Comparison of ENCODE assay signal across 10 cellular contexts in genomic region chr1:244444854-244445253, GRCh38. TPM values are rescaled to one million over a fixed set of nuclear protein-coding genes. Genes with fewer than 3 reads are reported as not detected.
DNase-seq lines count a peak whose midpoint lies in the region; ATAC-seq and TF ChIP-seq lines count a peak whose summit lies in the region.
"Had no signal": no experiment of that assay in that cellular context is flagged by ENCODE, and none has a peak within 500 bp of the region (broad histone marks: within the 10 kb centered on the region; RNA-seq: fewer than 3 reads in every experiment).

No MANE protein-coding gene starts in this region.

- H3K9me3 Mint-ChIP-seq in GM23338: no peaks in the 10 kb centered on the region
- H3K9me3 Mint-ChIP-seq in activated naive CD4-positive, alpha-beta T cell treated with anti-CD3 and anti-CD28 coated beads, Interleukin-2, amount 50 U/mL, for 72 hours: no peaks in the 10 kb centered on the region

- no peaks in the 10 kb centered on the region for H3K9me2 ChIP-seq in GM23338 (ENCODE audit: insufficient read depth)

- WGBS in smooth muscle cell (ENCODE audit: low lambda C conversion rate): 74% methylated on average over 1 of the region's 1 CpG

- H3K27me3 Mint-ChIP-seq in GM23338 (ENCODE audit: insufficient read depth, low read depth, poor library complexity): peaks cover 2% of the 10 kb centered on the region
- no peaks in the 10 kb centered on the region for H3K27me3 Mint-ChIP-seq in T-helper 17 cell

- H3K27me3 ChIP-seq in GM23338 (ENCODE audit: insufficient read depth) (no peaks in the 10 kb centered on the region), foreskin keratinocyte (no peaks in the 10 kb centered on the region), smooth muscle cell (ENCODE audit: low read depth) (no peaks in the 10 kb centered on the region)

- H3K27ac Mint-ChIP-seq in GM23338 (peak overlapping the region; percentile 76; the same call in 1 of the 2 replicates), T-helper 17 cell (peak overlapping the region; percentile 86)
- H3K27ac Mint-ChIP-seq in activated naive CD4-positive, alpha-beta T cell treated with anti-CD3 and anti-CD28 coated beads, Interleukin-2, amount 50 U/mL, for 72 hours: peak overlapping the region in 1 of 2 donors; percentile 50

- H3K9ac ChIP-seq in smooth muscle cell (ENCODE audit: low read depth): no peak overlapping the region

- H3F3A ChIP-seq in GM23338 (replicated peaks; ENCODE audit: low read depth) (no peaks in the 10 kb centered on the region), smooth muscle cell (ENCODE audit: low read depth) (no peaks in the 10 kb centered on the region)

- H3K79me2 ChIP-seq in GM23338 (replicated peaks; ENCODE audit: insufficient read depth): peaks cover 100% of the 10 kb centered on the region
- H3K79me2 ChIP-seq in smooth muscle cell (ENCODE audit: low read depth): peaks cover 96% of the 10 kb centered on the region

- peaks cover 65% of the 10 kb centered on the region for H3K4me1 ChIP-seq in GM23338 (ENCODE audit: insufficient read depth)
- peaks cover 37% of the 10 kb centered on the region for H3K4me1 ChIP-seq in foreskin keratinocyte
- peaks cover 49% of the 10 kb centered on the region for H3K4me1 ChIP-seq in smooth muscle cell (ENCODE audit: low read depth)

- DNase-seq in GM23338 (ENCODE audit: low spot score) (peak; percentile 53), T-helper 17 cell (no peak), foreskin keratinocyte (no peak), smooth muscle cell (lab: John Stamatoyannopoulos, UW; ENCODE audit: unreplicated experiment) (no peak), NOMO-1 treated with DMSO at 0.1 percent for 48 hours (lab: John Stamatoyannopoulos, UW; ENCODE audit: unreplicated experiment) (no peak), posterior vena cava (ENCODE audit: low spot score) (no peak), Ammon's horn (ENCODE audit: low spot score) (no peak)
- DNase-seq in activated naive CD4-positive, alpha-beta T cell treated with anti-CD3 and anti-CD28 coated beads, Interleukin-2, amount 50 U/mL, for 72 hours (ENCODE audit: low spot score in 2 of 2): no peak
- DNase-seq: small intestine had no signal

- H3K4me3 Mint-ChIP-seq in GM23338: no peak overlapping the region; the same call in 2 of the 3 replicates
- H3K4me3 Mint-ChIP-seq in T-helper 17 cell: no peak overlapping the region

- H3K27ac ChIP-seq in GM23338 (ENCODE audit: low read depth) (peak overlapping the region; percentile 0), foreskin keratinocyte (no peak overlapping the region), smooth muscle cell (ENCODE audit: low read depth) (peak overlapping the region; percentile 76)
- H3K27ac ChIP-seq: SK-N-MC had no signal

- peak; percentile 62 for ATAC-seq in GM23338
- no peak for ATAC-seq in T-helper 17 cell
- peak; percentile 57 for ATAC-seq in foreskin keratinocyte
- no peak for ATAC-seq in activated naive CD4-positive, alpha-beta T cell treated with anti-CD3 and anti-CD28 coated beads, Interleukin-2, amount 50 U/mL, for 72 hours

- H3K36me3 ChIP-seq in GM23338 (ENCODE audit: insufficient read depth) (no peaks in the 10 kb centered on the region; the same call in 1 of the 2 replicates), smooth muscle cell (ENCODE audit: low read depth) (no peaks in the 10 kb centered on the region)

- H3K4me2 ChIP-seq in GM23338 (no peak overlapping the region), smooth muscle cell (peak overlapping the region; percentile 23)

- H4K20me1 ChIP-seq in GM23338 (replicated peaks; ENCODE audit: insufficient read depth): peaks cover 5% of the 10 kb centered on the region; the same call in 1 of the 2 replicates
- H4K20me1 ChIP-seq in smooth muscle cell (ENCODE audit: low read depth): peaks cover 19% of the 10 kb centered on the region

- peaks cover 14% of the 10 kb centered on the region; the same call in 2 of the 3 replicates for H3K36me3 Mint-ChIP-seq in GM23338 (ENCODE audit: low read depth)
- no peaks in the 10 kb centered on the region for H3K36me3 Mint-ChIP-seq in T-helper 17 cell (ENCODE audit: low read depth)
- peaks cover 11 to 31% of the 10 kb centered on the region in 2 donors for H3K36me3 Mint-ChIP-seq in activated naive CD4-positive, alpha-beta T cell treated with anti-CD3 and anti-CD28 coated beads, Interleukin-2, amount 50 U/mL, for 72 hours

- intact Hi-C loops in posterior vena cava (cut with DNase I): no loop called here

- H2AFZ ChIP-seq in GM23338 (no peak overlapping the region), smooth muscle cell (ENCODE audit: low read depth) (no peak overlapping the region)

- peaks cover 54% of the 10 kb centered on the region for H3K4me1 Mint-ChIP-seq in GM23338
- H3K4me1 Mint-ChIP-seq in T-helper 17 cell: peaks cover 40% of the 10 kb centered on the region

- H3K4me3 ChIP-seq in GM23338 (no peak overlapping the region), smooth muscle cell (no peak overlapping the region)
- H3K4me3 ChIP-seq: SK-N-MC had no signal

- H3K9me3 ChIP-seq in T-helper 17 cell (ENCODE audit: control insufficient read depth, low read length, poor library complexity, severe bottlenecking): no peaks in the 10 kb centered on the region
- no peaks in the 10 kb centered on the region for H3K9me3 ChIP-seq in smooth muscle cell (replicated peaks; ENCODE audit: low read depth)

- TF ChIP-seq CTCF in GM23338 (conservative IDR thresholded peaks at IDR 0.05; ENCODE audit: low read depth in 2 of 2) (no peak), foreskin keratinocyte (conservative IDR thresholded peaks at IDR 0.05) (no peak), smooth muscle cell (IDR thresholded peaks at IDR 0.05; ENCODE audit: borderline replicate concordance, insufficient read depth, poor library complexity, severe bottlenecking) (no peak)

TF ChIP-seq in GM23338, 12 proteins besides CTCF, POLR2A, EP300 and RAD21:
- TF ChIP-seq STAT1 (IDR thresholded peaks at IDR 0.05; ENCODE audit: unreplicated experiment): no peak
- no peak for TF ChIP-seq ETS1 (IDR thresholded peaks at IDR 0.05)
- TF ChIP-seq ZNF114 (CRISPR knock-in tag; IDR thresholded peaks at IDR 0.05): no peak
- TF ChIP-seq EZH2 (IDR thresholded peaks at IDR 0.05; ENCODE audit: low read depth, unreplicated experiment): no peak

RNA-seq across cellular contexts. Expression of gene ADSS2, which starts 6.9 kb away (rescaled TPM):
- total RNA-seq in GM23338 (2014; rRNA removed; shearing (Covaris generic)): 93.9 and 101 TPM in 2 replicates
- 53.1 and 55.1 TPM in 2 replicates for polyA plus RNA-seq in GM23338 (2016; fragmentation: Nextera tagmentation; extraction: Ambion mirVana)
- total RNA-seq in T-helper 17 cell: 10 to 100 TPM; 44.6 to 48.1 TPM
- total RNA-seq in foreskin keratinocyte: 38.6 and 42.8 TPM in 2 replicates
- polyA plus RNA-seq in foreskin keratinocyte: 19.3 and 25.0 TPM in 2 replicates
- 35.1 and 44.1 TPM in 2 replicates for total RNA-seq in smooth muscle cell
- 13.8 and 18.9 TPM in 2 replicates for polyA plus RNA-seq in smooth muscle cell
- 10 to 100 TPM; 30.8 to 31.8 TPM for total RNA-seq in posterior vena cava
- total RNA-seq in activated naive CD4-positive, alpha-beta T cell treated with anti-CD3 and anti-CD28 coated beads, Interleukin-2, amount 50 U/mL, for 72 hours: 10 to 100 TPM; 56.2 to 63.2 TPM

RNA-seq across cellular contexts. Expression of gene CATSPERE, which starts 16.2 kb away (rescaled TPM):
- total RNA-seq in GM23338 (2014; rRNA removed; shearing (Covaris generic)): not detected in 2 replicates
- polyA plus RNA-seq in GM23338 (2016; fragmentation: Nextera tagmentation; extraction: Ambion mirVana) (0.70 TPM in 1 of 2 replicates, not detected in the other), foreskin keratinocyte (0.07 and 0.09 TPM in 2 replicates), smooth muscle cell (0.11 and 0.71 TPM in 2 replicates)
- total RNA-seq in T-helper 17 cell (under 1 TPM; 0.18 to 0.47 TPM), foreskin keratinocyte (0.07 and 0.21 TPM in 2 replicates), smooth muscle cell (0.49 and 0.63 TPM in 2 replicates), posterior vena cava (1 to 10 TPM; 1.5 TPM)
- under 1 TPM; 0.50 to 0.62 TPM for total RNA-seq in activated naive CD4-positive, alpha-beta T cell treated with anti-CD3 and anti-CD28 coated beads, Interleukin-2, amount 50 U/mL, for 72 hours

Comparison
In these comparisons a context has a peak if more than half of its experiments do, and no peak if none do; other contexts are left out.
1. ATAC-seq: peak in GM23338 (single experiment) and foreskin keratinocyte (single experiment); none in T-helper 17 cell (single experiment) and activated naive CD4-positive, alpha-beta T cell treated with anti-CD3 and anti-CD28 coated beads, Interleukin-2, amount 50 U/mL, for 72 hours (0 of 2).